Comparison of ENCODE assay signal across 30 cellular contexts in the genomic region with DNA sequence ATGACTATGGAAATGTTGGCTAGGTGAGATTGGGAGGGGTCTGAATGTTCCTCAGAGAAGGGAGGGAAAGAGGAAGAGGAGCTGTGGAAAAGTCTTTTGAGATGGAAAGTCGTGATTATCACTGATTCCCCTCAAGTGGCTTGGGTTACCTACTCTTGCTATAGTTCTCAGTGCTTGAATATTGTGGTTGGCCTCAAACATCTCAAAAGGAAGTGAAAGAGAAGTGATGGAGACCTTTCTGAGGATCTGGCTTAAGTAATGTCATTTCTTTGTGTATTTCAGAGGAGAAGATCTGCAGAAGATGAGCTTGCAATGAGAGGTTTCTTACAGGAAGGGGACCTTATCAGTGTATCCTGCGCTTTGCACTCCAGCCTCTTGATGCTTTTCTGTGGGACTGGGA. TPM values are rescaled to one million over a fixed set of nuclear protein-coding genes. Genes with fewer than 3 reads are reported as not detected.
DNase-seq lines count a peak whose midpoint lies in the region; ATAC-seq, FAIRE-seq and TF ChIP-seq lines count a peak whose summit lies in the region.
"Had no signal": no experiment of that assay in that cellular context is flagged by ENCODE, and none has a peak within 500 bp of the region (broad histone marks: within the 10 kb centered on the region; RNA-seq: fewer than 3 reads in every experiment).

No MANE protein-coding gene starts in this region.

- H3K27me3 ChIP-seq in astrocyte (ENCODE audit: insufficient read depth, low read length) (no peaks in the 10 kb centered on the region), upper lobe of right lung (no peaks in the 10 kb centered on the region)
- H3K27me3 ChIP-seq: brain microvascular endothelial cell, MG63, sigmoid colon, testis, vagina had no signal

- no peaks in the 10 kb centered on the region for H3K9me3 Mint-ChIP-seq in stimulated activated naive CD8-positive, alpha-beta T cell treated with anti-CD3 and anti-CD28 coated beads, Interleukin-15, amount 100 ng/mL, for 72 hours
- no peaks in the 10 kb centered on the region for H3K9me3 Mint-ChIP-seq in astrocyte (ENCODE audit: unreplicated experiment)
- H3K9me3 Mint-ChIP-seq: activated CD4-positive, alpha-beta memory T cell treated with anti-CD3 and anti-CD28 coated beads, Interleukin-2, amount 10 ng/mL, durations not matched to agents 7 days and 5 days; immature natural killer cell; memory B cell had no signal

- H3K9ac ChIP-seq in astrocyte (ENCODE audit: low read length) = no peak overlapping the region

- H3K4me1 Mint-ChIP-seq in stimulated activated naive CD8-positive, alpha-beta T cell treated with anti-CD3 and anti-CD28 coated beads, Interleukin-15, amount 100 ng/mL, for 72 hours = peaks cover 50% of the 10 kb centered on the region
- H3K4me1 Mint-ChIP-seq in astrocyte (ENCODE audit: low read depth, unreplicated experiment) = peaks cover 36% of the 10 kb centered on the region

- FAIRE-seq in astrocyte (lab: Jason Lieb, UNC) = no peak

- H3K4me3 Mint-ChIP-seq in stimulated activated naive CD8-positive, alpha-beta T cell treated with anti-CD3 and anti-CD28 coated beads, Interleukin-15, amount 100 ng/mL, for 72 hours = no peak overlapping the region
- no peak overlapping the region for H3K4me3 Mint-ChIP-seq in astrocyte (ENCODE audit: unreplicated experiment)
- H3K4me3 Mint-ChIP-seq: activated CD4-positive, alpha-beta memory T cell treated with anti-CD3 and anti-CD28 coated beads, Interleukin-2, amount 10 ng/mL, durations not matched to agents 7 days and 5 days; immature natural killer cell; memory B cell had no signal

- no peak overlapping the region for H2AFZ ChIP-seq in astrocyte (ENCODE audit: low read depth, low read length)

- peaks cover 42% of the 10 kb centered on the region for H3K36me3 ChIP-seq in astrocyte (ENCODE audit: insufficient read depth, low read length)
- H3K36me3 ChIP-seq in upper lobe of right lung = peaks cover 77% of the 10 kb centered on the region
- H3K36me3 ChIP-seq: prostate gland had no signal

- H3K4me2 ChIP-seq in astrocyte (ENCODE audit: low read length) = peak overlapping the region; percentile 52

- H3K4me1 ChIP-seq in astrocyte (ENCODE audit: insufficient read depth, low read length) (peaks cover 15% of the 10 kb centered on the region), upper lobe of right lung (peaks cover 18% of the 10 kb centered on the region)
- H3K4me1 ChIP-seq: prostate gland had no signal

- peaks cover 36% of the 10 kb centered on the region for H3K36me3 Mint-ChIP-seq in astrocyte (ENCODE audit: low read depth, unreplicated experiment)

- intact Hi-C loops in upper lobe of right lung (cut with DNase I) = no loop called here

- ATAC-seq in stimulated activated naive CD8-positive, alpha-beta T cell treated with anti-CD3 and anti-CD28 coated beads, Interleukin-15, amount 100 ng/mL, for 72 hours = no peak
- no peak for ATAC-seq in stimulated activated naive CD8-positive, alpha-beta T cell treated with anti-CD3 and anti-CD28 coated beads, Interleukin-15, Interleukin-2, amounts not matched to agents 100 U/mL and 50 U/mL, for 24 hours
- ATAC-seq in upper lobe of right lung (no peak), GM21723 (IDR thresholded peaks at IDR 0.05; ENCODE audit: unreplicated experiment) (no peak)

- H3K27ac ChIP-seq in astrocyte (ENCODE audit: low read depth, low read length) (no peak overlapping the region), upper lobe of right lung (no peak overlapping the region), coronary artery (no peak overlapping the region)
- H3K27ac ChIP-seq: brain microvascular endothelial cell, prostate gland, sigmoid colon, testis, vagina had no signal

- H3K9me3 ChIP-seq in astrocyte (ENCODE audit: insufficient read depth, low read depth, low read length) = no peaks in the 10 kb centered on the region
- H3K9me3 ChIP-seq in upper lobe of right lung = no peaks in the 10 kb centered on the region
- H3K9me3 ChIP-seq: MG63, prostate gland, sigmoid colon, testis, vagina had no signal

- H4K20me1 ChIP-seq in astrocyte (ENCODE audit: insufficient read depth, low read length) = peaks cover 62% of the 10 kb centered on the region

- no peak for DNase-seq in stimulated activated naive CD8-positive, alpha-beta T cell treated with anti-CD3 and anti-CD28 coated beads, Interleukin-15, amount 100 ng/mL, for 72 hours
- DNase-seq in stimulated activated naive CD8-positive, alpha-beta T cell treated with anti-CD3 and anti-CD28 coated beads, Interleukin-15, Interleukin-2, amounts not matched to agents 100 U/mL and 50 U/mL, for 24 hours = no peak
- peak; percentile 90 for DNase-seq in MV-4-11 (lab: John Stamatoyannopoulos, UW)
- no peak for DNase-seq in astrocyte (ENCODE audit: low read depth)
- DNase-seq in upper lobe of right lung = peak; percentile 1
- no peak for DNase-seq in GDM1 (lab: John Stamatoyannopoulos, UW)
- DNase-seq in coronary artery (ENCODE audit: low spot score) = no peak
- DNase-seq: activated CD4-positive, alpha-beta memory T cell treated with anti-CD3 and anti-CD28 coated beads, Interleukin-2, amount 10 ng/mL, durations not matched to agents 7 days and 5 days; activated CD4-positive, CD25-positive, alpha-beta regulatory T cell; brain microvascular endothelial cell; Calu3; DND-41; GOT3; hypothalamus; immature natural killer cell; NCI-H1436 treated with DMSO at 0.1 percent for 48 hours; NCI-H446 treated with DMSO at 0.1 percent for 48 hours; Right ventricle myocardium superior; stimulated activated CD4-positive, alpha-beta T cell treated with anti-CD3 and anti-CD28 coated beads, Interleukin-4, amount 100 ng/mL, for 24 hours; stimulated activated naive CD4-positive, alpha-beta T cell; T1000; testis had no signal

- peaks cover 50% of the 10 kb centered on the region for H3K79me2 ChIP-seq in astrocyte (ENCODE audit: insufficient read depth, low read length)

- TF ChIP-seq CTCF in astrocyte (IDR thresholded peaks at IDR 0.05; ENCODE audit: insufficient read depth, low read depth, low read length) (no peak), upper lobe of right lung (IDR thresholded peaks at IDR 0.05) (no peak), coronary artery (IDR thresholded peaks at IDR 0.05) (no peak)

- no peak overlapping the region for H3K4me3 ChIP-seq in astrocyte (ENCODE audit: insufficient read depth, low read depth, low read length)
- H3K4me3 ChIP-seq in upper lobe of right lung = no peak overlapping the region
- H3K4me3 ChIP-seq in coronary artery = no peak overlapping the region
- H3K4me3 ChIP-seq: MG63, prostate gland, sigmoid colon, testis, vagina had no signal

- peak overlapping the region; percentile 1 to 57 for H3K27ac Mint-ChIP-seq in stimulated activated naive CD8-positive, alpha-beta T cell treated with anti-CD3 and anti-CD28 coated beads, Interleukin-15, amount 100 ng/mL, for 72 hours
- peak overlapping the region; percentile 43 for H3K27ac Mint-ChIP-seq in astrocyte (ENCODE audit: unreplicated experiment)
- H3K27ac Mint-ChIP-seq: activated CD4-positive, alpha-beta memory T cell treated with anti-CD3 and anti-CD28 coated beads, Interleukin-2, amount 10 ng/mL, durations not matched to agents 7 days and 5 days; memory B cell had no signal

- H3K27me3 Mint-ChIP-seq in stimulated activated naive CD8-positive, alpha-beta T cell treated with anti-CD3 and anti-CD28 coated beads, Interleukin-15, amount 100 ng/mL, for 72 hours = no peaks in the 10 kb centered on the region
- H3K27me3 Mint-ChIP-seq in astrocyte (ENCODE audit: low read depth, unreplicated experiment) = no peaks in the 10 kb centered on the region
- H3K27me3 Mint-ChIP-seq: activated CD4-positive, alpha-beta memory T cell treated with anti-CD3 and anti-CD28 coated beads, Interleukin-2, amount 10 ng/mL, durations not matched to agents 7 days and 5 days; memory B cell had no signal

RNA-seq across cellular contexts. Expression of a gene that starts 5.5 kb away (rescaled TPM):
- total RNA-seq in astrocyte = 21.0 and 28.1 TPM in 2 replicates
- 23.0 TPM for total RNA-seq in upper lobe of right lung

RNA-seq across cellular contexts. Expression of a gene that starts 34.7 kb away (rescaled TPM):
- 0.23 and 0.38 TPM in 2 replicates for total RNA-seq in astrocyte
- total RNA-seq in upper lobe of right lung = not detected
- total RNA-seq: activated CD4-positive, alpha-beta memory T cell treated with anti-CD3 and anti-CD28 coated beads, Interleukin-2, amount 10 ng/mL, durations not matched to agents 7 days and 5 days; Calu3; cerebellum; myocyte; prostate gland; Right ventricle myocardium superior; sigmoid colon; vagina had no signal

Comparison
In these comparisons a context has a peak if more than half of its experiments do, and no peak if none do; other contexts are left out.
1. DNase-seq: peak in MV-4-11 (single experiment) and upper lobe of right lung (single experiment); none in stimulated activated naive CD8-positive, alpha-beta T cell treated with anti-CD3 and anti-CD28 coated beads, Interleukin-15, amount 100 ng/mL, for 72 hours (0 of 2), stimulated activated naive CD8-positive, alpha-beta T cell treated with anti-CD3 and anti-CD28 coated beads, Interleukin-15, Interleukin-2, amounts not matched to agents 100 U/mL and 50 U/mL, for 24 hours (single experiment), astrocyte (single experiment), GDM1 (single experiment) and coronary artery (single experiment).